Comparison of ENCODE assay signal across 13 cellular contexts in genomic region chr2:23029111-23029510, GRCh38.
DNase-seq lines count a peak whose midpoint lies in the region; TF ChIP-seq lines count a peak whose summit lies in the region.
"Had no signal": no experiment of that assay in that cellular context is flagged by ENCODE, and none has a peak within 500 bp of the region (broad histone marks: within the 10 kb centered on the region; RNA-seq: fewer than 3 reads in every experiment).

No MANE protein-coding gene starts in this region.

- H4K8ac ChIP-seq in H9 (replicated peaks; ENCODE audit: insufficient read length, low read depth, low read length), result peak overlapping the region; percentile 61

- WGBS in H9 (ENCODE audit: extremely low coverage, insufficient read length, low lambda C conversion rate), result no CpG with 5 or more reads among the region's 5 CpGs

- no peak overlapping the region for H2BK15ac ChIP-seq in H9 (ENCODE audit: low read depth, low read length)

- peaks cover 13 to 14% of the 10 kb centered on the region in 2 experiments for H3K4me1 Mint-ChIP-seq in H9
- H3K4me1 Mint-ChIP-seq: B cell had no signal

- H2BK12ac ChIP-seq in H9 (ENCODE audit: insufficient read length, low read depth, low read length), result no peak overlapping the region

- peaks cover 2% of the 10 kb centered on the region; the same call in 1 of the 2 replicates for H3K27me3 Mint-ChIP-seq in H9 (ENCODE audit: low read depth)

- no peak overlapping the region for H2BK5ac ChIP-seq in H9 (ENCODE audit: insufficient read length, low read length)

- H3K36me3 Mint-ChIP-seq in H9 (ENCODE audit: insufficient read depth in 1 of 3, low read depth in 3 of 3), result no peaks in the 10 kb centered on the region

- H3K4me3 Mint-ChIP-seq in H9, result no peak overlapping the region
- H3K4me3 Mint-ChIP-seq: B cell; CD4-positive, alpha-beta T cell had no signal

- DNase-seq in ELF-1 (ENCODE audit: low read depth, low spot score), result peak; percentile 46
- no peak for DNase-seq in H9
- peak; percentile 33 for DNase-seq in WERI-Rb-1
- DNase-seq in islet precursor cell, result peak; percentile 71
- no peak for DNase-seq in hippocampal formation (lab: John Stamatoyannopoulos, UW)
- no peak for DNase-seq in activated naive CD4-positive, alpha-beta T cell treated with anti-CD3 and anti-CD28 coated beads, Interleukin-2, amount 50 U/mL, for 16 hours
- DNase-seq in posterior vena cava (ENCODE audit: low spot score), result no peak
- DNase-seq in superior temporal gyrus (ENCODE audit: extremely low spot score), result no peak
- DNase-seq: C1 segment of cervical spinal cord; CD4-positive, alpha-beta T cell; DND-41; GF-D8 had no signal

- H3K27ac Mint-ChIP-seq in H9, result no peak overlapping the region
- H3K27ac Mint-ChIP-seq: B cell; CD4-positive, alpha-beta T cell had no signal

- H2AFZ ChIP-seq in H9 (ENCODE audit: low read length), result no peak overlapping the region

- no peaks in the 10 kb centered on the region for H3K23me2 ChIP-seq in H9 (ENCODE audit: insufficient read length, low read depth, low read length, poor library complexity, severe bottlenecking)

- no peaks in the 10 kb centered on the region for H3K9me3 ChIP-seq in H9 (ENCODE audit: control insufficient read depth, low read depth, low read length)
- H3K9me3 ChIP-seq in WERI-Rb-1 (ENCODE audit: severe bottlenecking), result no peaks in the 10 kb centered on the region

- no peaks in the 10 kb centered on the region for H3K79me2 ChIP-seq in H9 (ENCODE audit: insufficient read depth, low read length)

- no peaks in the 10 kb centered on the region for H4K20me1 ChIP-seq in H9 (ENCODE audit: control insufficient read depth, insufficient read depth, insufficient read length)

- no peak overlapping the region for H3K27ac ChIP-seq in H9 (ENCODE audit: insufficient read length, low read depth, low read length)
- H3K27ac ChIP-seq in WERI-Rb-1, result no peak overlapping the region

- H3K4me3 ChIP-seq in WERI-Rb-1 (ENCODE audit: low read depth, low read length), result no peak overlapping the region

- no peak overlapping the region for H2AK5ac ChIP-seq in H9 (ENCODE audit: insufficient read length, low read length)

- no peak overlapping the region for H3K18ac ChIP-seq in H9 (ENCODE audit: insufficient read length, low read depth, low read length)

- H3K9me3 Mint-ChIP-seq in H9, result no peaks in the 10 kb centered on the region; a peak in 2 of 5 replicates
- H3K9me3 Mint-ChIP-seq: CD4-positive, alpha-beta T cell had no signal

- no peak overlapping the region for H3K14ac ChIP-seq in H9 (ENCODE audit: insufficient read depth, low read length)

- no peaks in the 10 kb centered on the region for H3K79me1 ChIP-seq in H9 (ENCODE audit: insufficient read depth, low read depth, low read length, poor library complexity, severe bottlenecking)

- no peak overlapping the region for H3K9ac ChIP-seq in H9 (ENCODE audit: extremely low read depth, insufficient read length, low read length)

- no peak overlapping the region for H4K91ac ChIP-seq in H9 (ENCODE audit: insufficient read length, low read depth, low read length)

- H3K27me3 ChIP-seq in H9 (ENCODE audit: insufficient read depth, low read length) (no peaks in the 10 kb centered on the region), WERI-Rb-1 (ENCODE audit: insufficient read depth, low read depth, severe bottlenecking) (no peaks in the 10 kb centered on the region)

- H3K4me1 ChIP-seq in H9 (ENCODE audit: insufficient read depth, low read length), result no peaks in the 10 kb centered on the region; the same call in 1 of the 2 replicates

- H2BK20ac ChIP-seq in H9 (ENCODE audit: low read depth, low read length, poor library complexity, severe bottlenecking), result no peak overlapping the region

- H3K36me3 ChIP-seq in WERI-Rb-1, result no peaks in the 10 kb centered on the region

- TF ChIP-seq CTCF in H9 (conservative IDR thresholded peaks at IDR 0.05) (no peak), WERI-Rb-1 (IDR thresholded peaks at IDR 0.05; ENCODE audit: low read depth, low read length) (no peak)

- no peak overlapping the region for H3T11ph ChIP-seq in H9 (ENCODE audit: low read length)

- no peak overlapping the region for H2BK120ac ChIP-seq in H9 (ENCODE audit: low read depth, low read length, poor library complexity, severe bottlenecking)

- H4K5ac ChIP-seq in H9 (ENCODE audit: insufficient read length, low read depth, low read length), result no peak overlapping the region

- H3K56ac ChIP-seq in H9 (ENCODE audit: insufficient read length, low read depth, low read length), result no peak overlapping the region

- no peak overlapping the region for H3K4me2 ChIP-seq in H9 (ENCODE audit: insufficient read depth, insufficient read length, low read length)

- H3K23ac ChIP-seq in H9 (ENCODE audit: insufficient read length, low read depth, low read length), result no peak overlapping the region

- no peak overlapping the region for H3K4ac ChIP-seq in H9 (ENCODE audit: low read depth, low read length)

- intact Hi-C loops in posterior vena cava (cut with DNase I), result no loop called here

Comparison
In these comparisons a context has a peak if more than half of its experiments do, and no peak if none do; other contexts are left out.
1. DNase-seq: peak in ELF-1 (single experiment), WERI-Rb-1 (single experiment) and islet precursor cell (single experiment); none in H9 (single experiment), hippocampal formation (0 of 2), activated naive CD4-positive, alpha-beta T cell treated with anti-CD3 and anti-CD28 coated beads, Interleukin-2, amount 50 U/mL, for 16 hours (single experiment), posterior vena cava (single experiment) and superior temporal gyrus (single experiment).